ENCODE assay signal across 12 cellular contexts in genomic region chr3:30645077-30645476, GRCh38. TPM values are rescaled to one million over a fixed set of nuclear protein-coding genes. Genes with fewer than 3 reads are reported as not detected.
DNase-seq lines count a peak whose midpoint lies in the region; ATAC-seq, FAIRE-seq and TF ChIP-seq lines count a peak whose summit lies in the region.
"Had no signal": no experiment of that assay in that cellular context is flagged by ENCODE, and none has a peak within 500 bp of the region (broad histone marks: within the 10 kb centered on the region; RNA-seq: fewer than 3 reads in every experiment).

No MANE protein-coding gene starts in this region.

- intact Hi-C loops in activated CD4-positive, alpha-beta memory T cell treated with anti-CD3 and anti-CD28 coated beads for 36 hours (cut with micrococcal nuclease) = loop anchor here (2.0 to 10.0 kb wide), 2 partner anchors 570 to 608 kb away; no protein-coding TSS in a partner anchor
- intact Hi-C loops in HepG2 (cut with micrococcal nuclease; ENCODE audit: unreplicated experiment) = no loop called here

- TF ChIP-seq POLR2A in HepG2 (IDR thresholded peaks at IDR 0.05; ENCODE audit: insufficient read depth in 1 of 2, low read depth in 2 of 2, low read length in 2 of 2) = no peak

- H3K27me3 Mint-ChIP-seq in activated T-cell treated with anti-CD3 and anti-CD28 coated beads, Interleukin-2, amount 50 U/mL, for 24 hours = no peaks in the 10 kb centered on the region
- no peaks in the 10 kb centered on the region for H3K27me3 Mint-ChIP-seq in activated CD4-positive, alpha-beta memory T cell treated with anti-CD3 and anti-CD28 coated beads for 36 hours

- H3K9me3 ChIP-seq in HepG2 (ENCODE audit: low read length) (no peaks in the 10 kb centered on the region), thoracic aorta (no peaks in the 10 kb centered on the region)
- H3K9me3 ChIP-seq: SJSA1 had no signal

- in situ Hi-C loops in HepG2 (cut with HindIII; ENCODE audit: extremely low pct_ligation_motif_present, low pct_unique_long_range_greater_than_20kb) = no loop called here

- peak overlapping the region; percentile 96 for H3K27ac Mint-ChIP-seq in activated T-cell treated with anti-CD3 and anti-CD28 coated beads, Interleukin-2, amount 50 U/mL, for 24 hours
- peak overlapping the region; percentile 94 for H3K27ac Mint-ChIP-seq in activated CD4-positive, alpha-beta memory T cell treated with anti-CD3 and anti-CD28 coated beads for 36 hours

- H3K27ac ChIP-seq in HepG2 (ENCODE audit: extremely low read length, insufficient read depth, low read length) (no peak overlapping the region), thoracic aorta (peak overlapping the region; percentile 45 to 72)
- H3K27ac ChIP-seq: SJSA1 had no signal

- 84% methylated on average over 4 of the region's 4 CpGs for WGBS in HepG2 (ENCODE audit: low lambda C conversion rate)

- no peak for TF ChIP-seq CTCF in HepG2 (CRISPR knock-in tag; IDR thresholded peaks at IDR 0.05)
- TF ChIP-seq CTCF in thoracic aorta (IDR thresholded peaks at IDR 0.05) = no peak

- peaks cover 94% of the 10 kb centered on the region for H3K4me1 ChIP-seq in HepG2 (ENCODE audit: insufficient read depth, low read length)
- peaks cover 68 to 80% of the 10 kb centered on the region in 2 donors for H3K4me1 ChIP-seq in thoracic aorta (ENCODE audit: control insufficient read depth in 1 of 2, low read depth in 2 of 2)
- H3K4me1 ChIP-seq: parathyroid adenoma had no signal

- TF ChIP-seq RAD21 in HepG2 (CRISPR knock-in tag; IDR thresholded peaks at IDR 0.05) = no peak

- H3K27me3 ChIP-seq in HepG2 (ENCODE audit: control insufficient read depth in 1 of 2, insufficient read depth in 2 of 2, low read length in 2 of 2) = no peaks in the 10 kb centered on the region
- H3K27me3 ChIP-seq in thoracic aorta (replicated peaks; ENCODE audit: insufficient read depth) = no peaks in the 10 kb centered on the region
- H3K27me3 ChIP-seq: SJSA1 had no signal

- H3K36me3 ChIP-seq in HepG2 (replicated peaks in 1 of 2; ENCODE audit: control insufficient read depth in 1 of 2, insufficient read depth in 2 of 2, low read length in 2 of 2) = peaks cover 35 to 91% of the 10 kb centered on the region in 2 experiments
- H3K36me3 ChIP-seq in thoracic aorta = peaks cover 34% of the 10 kb centered on the region

- CTCF ChIA-PET in activated CD4-positive, alpha-beta memory T cell treated with anti-CD3 and anti-CD28 coated beads for 36 hours (lab: Charles Lee) = interaction anchor here (0.8 to 2.9 kb wide), 4 partner anchors 11 to 34 kb away, joined by 4 to 18 read pairs (median 5); no protein-coding TSS in a partner anchor
- CTCF ChIA-PET in HepG2 (lab: Yijun Ruan, JAX; ENCODE audit: low intra/inter-chr PET ratio, low total read pairs) = no interaction called here

- no peak overlapping the region for H3K9ac ChIP-seq in HepG2 (ENCODE audit: insufficient read depth, low read depth, low read length)
- H3K9ac ChIP-seq: parathyroid adenoma had no signal

- H3K4me3 Mint-ChIP-seq in activated T-cell treated with anti-CD3 and anti-CD28 coated beads, Interleukin-2, amount 50 U/mL, for 24 hours = peak overlapping the region; percentile 24
- peak overlapping the region; percentile 50 for H3K4me3 Mint-ChIP-seq in activated CD4-positive, alpha-beta memory T cell treated with anti-CD3 and anti-CD28 coated beads for 36 hours

- BruUV-seq in HepG2 (replicated peaks; lab: Mats Ljungman, UMichigan) = no TSS peak

- H3K36me3 Mint-ChIP-seq in activated T-cell treated with anti-CD3 and anti-CD28 coated beads, Interleukin-2, amount 50 U/mL, for 24 hours (ENCODE audit: low read depth) = peaks cover 79% of the 10 kb centered on the region
- H3K36me3 Mint-ChIP-seq in activated CD4-positive, alpha-beta memory T cell treated with anti-CD3 and anti-CD28 coated beads for 36 hours = peaks cover 47% of the 10 kb centered on the region

- no peak for TF ChIP-seq EP300 in HepG2 (IDR thresholded peaks at IDR 0.05; ENCODE audit: low read depth in 2 of 2, low read length in 2 of 2)
- TF ChIP-seq EP300 in HepG2 (CRISPR knock-in tag; IDR thresholded peaks at IDR 0.05; ENCODE audit: borderline replicate concordance) = no peak

- peaks cover 100% of the 10 kb centered on the region for H4K20me1 ChIP-seq in HepG2 (ENCODE audit: insufficient read depth, low read length)

- FAIRE-seq in HepG2 (lab: Jason Lieb, UNC) = no peak

- no peaks in the 10 kb centered on the region for H3K9me3 Mint-ChIP-seq in activated T-cell treated with anti-CD3 and anti-CD28 coated beads, Interleukin-2, amount 50 U/mL, for 24 hours
- no peaks in the 10 kb centered on the region for H3K9me3 Mint-ChIP-seq in activated CD4-positive, alpha-beta memory T cell treated with anti-CD3 and anti-CD28 coated beads for 36 hours

- no peak overlapping the region for H2AFZ ChIP-seq in HepG2 (ENCODE audit: low read length)
- H2AFZ ChIP-seq: parathyroid adenoma had no signal

- peaks cover 98% of the 10 kb centered on the region for H3K79me2 ChIP-seq in HepG2 (ENCODE audit: insufficient read depth, low read length)
- H3K79me2 ChIP-seq: parathyroid adenoma had no signal

- ATAC-seq in HepG2 = no peak
- no peak for ATAC-seq in thoracic aorta (ENCODE audit: insufficient number of reproducible peaks, low FRiP score, low read depth)
- ATAC-seq in HG03045 (IDR thresholded peaks at IDR 0.05; ENCODE audit: unreplicated experiment) = no peak

- peaks cover 93% of the 10 kb centered on the region for H3K4me1 Mint-ChIP-seq in activated T-cell treated with anti-CD3 and anti-CD28 coated beads, Interleukin-2, amount 50 U/mL, for 24 hours (ENCODE audit: low read depth)
- H3K4me1 Mint-ChIP-seq in activated CD4-positive, alpha-beta memory T cell treated with anti-CD3 and anti-CD28 coated beads for 36 hours (ENCODE audit: low read depth) = peaks cover 92% of the 10 kb centered on the region

- DNase-seq in activated T-cell treated with anti-CD3 and anti-CD28 coated beads, Interleukin-2, amount 50 U/mL, for 24 hours = no peak
- no peak for DNase-seq in activated T-cell treated with anti-CD3 and anti-CD28 coated beads, Interleukin-2, amount 50 U/mL, for 1 hour
- DNase-seq in activated CD4-positive, alpha-beta memory T cell treated with anti-CD3 and anti-CD28 coated beads for 36 hours = no peak
- no peak for DNase-seq in HepG2 (ENCODE audit: low spot score)
- no peak for DNase-seq in thoracic aorta (ENCODE audit: low spot score)
- no peak for DNase-seq in hippocampal formation (lab: John Stamatoyannopoulos, UW)
- no peak for DNase-seq in DMS53 treated with DMSO at 0.1 percent for 48 hours (lab: John Stamatoyannopoulos, UW; ENCODE audit: unreplicated experiment)
- DNase-seq: GDM1, NCI-H1930 had no signal

- no peak overlapping the region for H3K4me3 ChIP-seq in HepG2 (replicated peaks in 1 of 3; ENCODE audit: insufficient read depth in 1 of 3, low read depth in 2 of 3, low read length in 3 of 3)
- H3K4me3 ChIP-seq in thoracic aorta = no peak overlapping the region
- H3K4me3 ChIP-seq: SJSA1 had no signal

- POLR2A ChIA-PET in activated CD4-positive, alpha-beta memory T cell treated with anti-CD3 and anti-CD28 coated beads for 36 hours (lab: Charles Lee) = interaction anchor here (0.7 to 17.4 kb wide), 6 partner anchors 12 to 1785 kb away, joined by 3 to 200 read pairs (median 6); partner anchors contain the start of gene TGFBR2
- POLR2A ChIA-PET in HepG2 (lab: Yijun Ruan, JAX) = no interaction called here

- no peak overlapping the region for H3K4me2 ChIP-seq in HepG2 (ENCODE audit: low read depth, low read length)

TF ChIP-seq in HepG2, 621 proteins besides CTCF, POLR2A, EP300 and RAD21:
- TF ChIP-seq HMG20A (CRISPR knock-in tag; IDR thresholded peaks at IDR 0.05; ENCODE audit: borderline replicate concordance) = no peak
- no peak for TF ChIP-seq ZFP90 (CRISPR knock-in tag; IDR thresholded peaks at IDR 0.05; ENCODE audit: borderline replicate concordance)
- TF ChIP-seq ZFP37 (CRISPR knock-in tag; IDR thresholded peaks at IDR 0.05; ENCODE audit: borderline replicate concordance) = no peak
- TF ChIP-seq, protein P1, sequence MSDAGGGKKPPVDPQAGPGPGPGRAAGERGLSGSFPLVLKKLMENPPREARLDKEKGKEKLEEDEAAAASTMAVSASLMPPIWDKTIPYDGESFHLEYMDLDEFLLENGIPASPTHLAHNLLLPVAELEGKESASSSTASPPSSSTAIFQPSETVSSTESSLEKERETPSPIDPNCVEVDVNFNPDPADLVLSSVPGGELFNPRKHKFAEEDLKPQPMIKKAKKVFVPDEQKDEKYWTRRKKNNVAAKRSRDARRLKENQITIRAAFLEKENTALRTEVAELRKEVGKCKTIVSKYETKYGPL (CRISPR knock-in tag; IDR thresholded peaks at IDR 0.05) = 0 out of 2 replicates have a peak, but pooled peaks have one; percentile 24

RNA-seq across cellular contexts. Expression of gene TGFBR2, which starts 38.7 kb away (rescaled TPM):
- 10 to 100 TPM; 36.8 to 37.0 TPM for total RNA-seq in activated CD4-positive, alpha-beta memory T cell treated with anti-CD3 and anti-CD28 coated beads for 36 hours
- 68.1 and 82.2 TPM in 2 replicates for total RNA-seq in HepG2 (2016; rRNA removed; fragmentation: Illumina TruSeq; extraction: Trizol)
- total RNA-seq in HepG2 (2016; cell fraction: cytosol; rRNA removed; fragmentation: Illumina TruSeq; extraction: Trizol; ENCODE audit: low read depth) = 25.9 and 27.4 TPM in 2 replicates
- 66.0 and 82.3 TPM in 2 replicates for total RNA-seq in HepG2 (2016; cell fraction: insoluble cytoplasmic fraction; rRNA removed; fragmentation: Illumina TruSeq; extraction: Trizol)
- total RNA-seq in HepG2 (2016; cell fraction: membrane; rRNA removed; fragmentation: Illumina TruSeq; extraction: Trizol) = 67.6 and 68.8 TPM in 2 replicates
- total RNA-seq in HepG2 (2016; cell fraction: nucleus; rRNA removed; fragmentation: Illumina TruSeq; extraction: Trizol) = 134 and 135 TPM in 2 replicates
- 187 and 204 TPM in 2 replicates for polyA plus RNA-seq in HepG2 (2011; rRNA removed)
- polyA plus RNA-seq in HepG2 (2011; cell fraction: cytosol; rRNA removed) = 141 and 194 TPM in 2 replicates
- polyA plus RNA-seq in HepG2 (2011; cell fraction: nucleus; rRNA removed) = 105 and 123 TPM in 2 replicates
- polyA plus RNA-seq in HepG2 (2012) = 125 and 162 TPM in 2 replicates
- polyA plus RNA-seq in HepG2 (2016; cell fraction: cytosol; fragmentation: Illumina TruSeq; extraction: Trizol; ENCODE audit: low read depth) = 8.6 and 9.7 TPM in 2 replicates
- 68.0 and 70.0 TPM in 2 replicates for polyA plus RNA-seq in HepG2 (2016; cell fraction: insoluble cytoplasmic fraction; fragmentation: Illumina TruSeq; extraction: Trizol; ENCODE audit: low read depth)
- polyA plus RNA-seq in HepG2 (2016; cell fraction: membrane; fragmentation: Illumina TruSeq; extraction: Trizol; ENCODE audit: low read depth) = 38.2 and 38.9 TPM in 2 replicates
- polyA plus RNA-seq in HepG2 (2016; cell fraction: nucleus; fragmentation: Illumina TruSeq; extraction: Trizol; ENCODE audit: insufficient read depth, low read depth) = 134 and 138 TPM in 2 replicates
- 24.1 and 399 TPM in 2 replicates for polyA minus RNA-seq in HepG2 (2011; rRNA and poly(A)+ RNA removed; ENCODE audit: low replicate concordance)
- polyA minus RNA-seq in HepG2 (2011; cell fraction: cytosol; rRNA and poly(A)+ RNA removed) = 188 and 237 TPM in 2 replicates
- 353 and 432 TPM in 2 replicates for polyA minus RNA-seq in HepG2 (2011; cell fraction: nucleus; rRNA and poly(A)+ RNA removed)
- 100 to 1,000 TPM; 250 to 355 TPM for total RNA-seq in thoracic aorta
